In the genomic region with DNA sequence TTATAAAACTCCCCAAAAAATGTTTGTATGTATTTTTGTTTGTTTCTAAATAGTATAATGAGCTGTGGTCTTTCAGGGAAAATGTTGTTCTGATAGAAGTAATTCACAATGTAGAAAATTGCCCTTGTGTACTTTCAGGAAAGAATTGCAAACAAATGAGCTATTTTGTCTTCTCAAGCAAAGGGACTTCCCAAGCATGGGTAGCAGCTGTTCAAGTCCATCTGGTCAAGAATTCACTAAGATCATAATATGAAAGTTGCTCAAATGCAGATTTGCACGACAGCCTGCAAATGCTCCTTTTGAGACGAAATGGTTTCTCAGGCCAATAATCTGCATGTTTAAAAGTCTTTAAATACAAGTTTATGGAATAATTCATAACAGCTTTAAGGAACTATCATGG, we compare ENCODE assay signal across 14 cellular contexts. TPM values are rescaled to one million over a fixed set of nuclear protein-coding genes. Genes with fewer than 3 reads are reported as not detected.
"Had no signal": no experiment of that assay in that cellular context is flagged by ENCODE, and none has a peak within 500 bp of the region (broad histone marks: within the 10 kb centered on the region; RNA-seq: fewer than 3 reads in every experiment).

No MANE protein-coding gene starts in this region.

- H3K27me3 ChIP-seq: brain microvascular endothelial cell, left lung, sigmoid colon, upper lobe of left lung had no signal

- H3K36me3 ChIP-seq: brain microvascular endothelial cell, left lung, sigmoid colon, upper lobe of left lung had no signal

- H3K27ac ChIP-seq: brain microvascular endothelial cell, left lung, sigmoid colon, upper lobe of left lung had no signal

- ATAC-seq: left lung had no signal

- DNase-seq: activated CD4-positive, CD25-positive, alpha-beta regulatory T cell; amniotic stem cell; brain microvascular endothelial cell; cerebellar nuclear complex; endodermal cell; foreskin fibroblast; head of caudate nucleus; left lung; nephron progenitor cell; sigmoid colon; stimulated activated CD4-positive, alpha-beta T cell treated with anti-CD3 and anti-CD28 coated beads, Interleukin-2, amount 100 ng/mL, for 48 hours; stimulated activated naive CD4-positive, alpha-beta T cell treated with Interleukin-2 at 50 U/mL for 16 hours; upper lobe of left lung had no signal

- H3K4me3 ChIP-seq: left lung, sigmoid colon, upper lobe of left lung had no signal

- H3K4me1 ChIP-seq: left lung, sigmoid colon, upper lobe of left lung had no signal

- H3K9me3 ChIP-seq: left lung, sigmoid colon, upper lobe of left lung had no signal

RNA-seq across cellular contexts. Expression of gene HNMT, which starts 51.9 kb away (rescaled TPM):
- total RNA-seq: T-helper 2 cell treated with Interferon-gamma antibody and Interleukin-4, amounts not matched to agents 100 ng/mL and 5 ng/mL, for 36 hours had no signal
